In the genomic region with DNA sequence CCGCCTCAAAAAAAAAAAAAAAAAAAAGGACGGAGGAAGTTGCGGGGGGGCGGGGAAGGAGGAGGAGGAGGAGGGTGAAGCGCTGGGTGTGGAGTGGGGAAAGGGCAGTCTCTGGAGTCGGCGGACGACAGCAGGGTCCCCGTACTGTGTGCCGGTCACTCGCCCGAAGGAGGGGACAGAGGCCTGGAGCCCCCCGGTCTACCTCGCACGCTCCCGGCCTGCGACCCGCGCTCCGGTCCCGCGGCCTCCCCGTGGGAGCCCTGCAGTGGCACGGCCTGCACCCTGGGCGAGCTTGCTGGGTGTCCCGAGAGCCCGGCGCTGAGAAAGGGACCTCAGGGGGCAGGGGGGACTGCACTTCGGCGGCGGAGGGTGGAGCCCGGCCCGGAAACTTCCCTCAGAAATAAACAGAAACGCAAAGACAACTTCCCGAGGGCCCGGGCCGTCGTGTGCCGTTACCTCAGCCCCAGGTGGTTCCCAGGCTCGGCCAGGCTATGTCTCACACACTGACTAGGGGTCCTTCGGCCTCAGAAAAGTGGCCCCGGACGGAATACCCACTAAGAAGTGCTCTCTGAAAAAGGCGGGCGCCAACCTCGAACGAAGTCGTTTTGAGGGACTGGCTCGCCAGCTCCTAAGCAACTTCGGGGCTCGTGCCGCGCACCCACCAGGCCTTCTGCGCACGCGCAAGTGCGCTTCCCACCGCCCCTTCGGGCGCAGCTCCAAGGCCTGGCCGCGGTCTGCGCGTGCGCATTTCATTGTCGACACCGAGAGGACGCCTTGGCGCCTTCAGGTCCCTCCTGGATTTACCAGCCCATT, we compare ENCODE assay signal across 9 cellular contexts. TPM values are rescaled to one million over a fixed set of nuclear protein-coding genes. Genes with fewer than 3 reads are reported as not detected.
A peak's percentile ranks its signal among the peaks of the same experiment; 100 is the strongest.
DNase-seq lines count a peak whose midpoint lies in the region; ATAC-seq lines count a peak whose summit lies in the region.
"Had no signal": no experiment of that assay in that cellular context is flagged by ENCODE, and none has a peak within 500 bp of the region (broad histone marks: within the 10 kb centered on the region; RNA-seq: fewer than 3 reads in every experiment).

A gene with protein sequence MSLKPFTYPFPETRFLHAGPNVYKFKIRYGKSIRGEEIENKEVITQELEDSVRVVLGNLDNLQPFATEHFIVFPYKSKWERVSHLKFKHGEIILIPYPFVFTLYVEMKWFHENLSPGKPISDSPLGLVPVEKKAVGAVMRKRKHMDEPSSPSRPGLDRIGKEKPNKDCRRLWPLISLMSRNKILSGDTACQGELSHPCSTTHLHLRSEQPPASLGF (minus strand): TSS at position 688 of the 813 bp plus-strand sequence. CDS start 12,703 bp downstream, outside the sequence.

- POLR2A ChIA-PET in naive thymus-derived CD8-positive, alpha-beta T cell (lab: Charles Lee): interaction anchor here (0.6 to 1.8 kb wide), 12 partner anchors 9 to 1854 kb away, joined by 3 to 10 read pairs (median 4); a partner anchor contains a TSS

- H3K27me3 Mint-ChIP-seq in IgD-negative memory B cell: no peaks in the 10 kb centered on the region
- no peaks in the 10 kb centered on the region for H3K27me3 Mint-ChIP-seq in activated T-cell treated with anti-CD3 and anti-CD28 coated beads, Interleukin-2, amount 50 U/mL, for 24 hours
- H3K27me3 Mint-ChIP-seq in naive thymus-derived CD8-positive, alpha-beta T cell: peaks cover 0 to 4% (median 0%) of the 10 kb centered on the region in 5 donors

- DNase-seq in activated T-cell treated with anti-CD3 and anti-CD28 coated beads, Interleukin-2, amount 50 U/mL, for 24 hours: peak; percentile 90
- DNase-seq in naive thymus-derived CD8-positive, alpha-beta T cell: peak; percentile 73 to 96 (median 87)
- DNase-seq in stimulated activated CD8-positive, alpha-beta memory T cell treated with anti-CD3 and anti-CD28 coated beads, Interleukin-7, amount 100 ng/mL, for 1 hour (ENCODE audit: low read depth in 2 of 2): peak; percentile 58 to 77
- no peak for DNase-seq in NCI-H2196 treated with DMSO at 0.1 percent for 48 hours (lab: John Stamatoyannopoulos, UW; ENCODE audit: unreplicated experiment)

- peaks cover 14 to 22% (median 22%) of the 10 kb centered on the region in 3 donors for H3K4me1 Mint-ChIP-seq in IgD-negative memory B cell
- peaks cover 47% of the 10 kb centered on the region for H3K4me1 Mint-ChIP-seq in activated T-cell treated with anti-CD3 and anti-CD28 coated beads, Interleukin-2, amount 50 U/mL, for 24 hours (ENCODE audit: low read depth)
- peaks cover 0 to 28% (median 10%) of the 10 kb centered on the region in 4 donors for H3K4me1 Mint-ChIP-seq in naive thymus-derived CD8-positive, alpha-beta T cell

- peaks cover 4% of the 10 kb centered on the region for H3K36me3 Mint-ChIP-seq in IgD-negative memory B cell
- peaks cover 1% of the 10 kb centered on the region for H3K36me3 Mint-ChIP-seq in activated T-cell treated with anti-CD3 and anti-CD28 coated beads, Interleukin-2, amount 50 U/mL, for 24 hours (ENCODE audit: low read depth)
- H3K36me3 Mint-ChIP-seq in naive thymus-derived CD8-positive, alpha-beta T cell: no peaks in the 10 kb centered on the region

- peak within 1 kb of the TSS; percentile 76 to 91 (median 90) for H3K4me3 Mint-ChIP-seq in IgD-negative memory B cell
- H3K4me3 Mint-ChIP-seq in activated T-cell treated with anti-CD3 and anti-CD28 coated beads, Interleukin-2, amount 50 U/mL, for 24 hours: peak within 1 kb of the TSS; percentile 66
- H3K4me3 Mint-ChIP-seq in naive thymus-derived CD8-positive, alpha-beta T cell: peak within 1 kb of the TSS; percentile 60 to 81 (median 74)

- ATAC-seq in esophagus mucosa: peak; percentile 23
- peak; percentile 85 to 87 for ATAC-seq in naive thymus-derived CD8-positive, alpha-beta T cell
- no peak for ATAC-seq in GM18867 (IDR thresholded peaks at IDR 0.05; ENCODE audit: unreplicated experiment)
- no peak for ATAC-seq in HG03045 (IDR thresholded peaks at IDR 0.05; ENCODE audit: unreplicated experiment)

- peak within 1 kb of the TSS; percentile 43 to 94 (median 76) for H3K27ac Mint-ChIP-seq in IgD-negative memory B cell
- H3K27ac Mint-ChIP-seq in activated T-cell treated with anti-CD3 and anti-CD28 coated beads, Interleukin-2, amount 50 U/mL, for 24 hours: peak within 1 kb of the TSS; percentile 95
- peak within 1 kb of the TSS in 9 of 10 donors; percentile 66 to 93 (median 83) for H3K27ac Mint-ChIP-seq in naive thymus-derived CD8-positive, alpha-beta T cell

- H3K9me3 Mint-ChIP-seq in IgD-negative memory B cell: no peaks in the 10 kb centered on the region
- no peaks in the 10 kb centered on the region for H3K9me3 Mint-ChIP-seq in activated T-cell treated with anti-CD3 and anti-CD28 coated beads, Interleukin-2, amount 50 U/mL, for 24 hours
- H3K9me3 Mint-ChIP-seq in naive thymus-derived CD8-positive, alpha-beta T cell: no peaks in the 10 kb centered on the region

RNA-seq across cellular contexts. Expression of the gene that starts here (rescaled TPM):
- polyA plus RNA-seq in IgD-negative memory B cell: 0.39 TPM
- not detected for total RNA-seq in esophagus mucosa
- 1 to 10 TPM; 1.9 to 2.4 TPM for total RNA-seq in naive thymus-derived CD8-positive, alpha-beta T cell
- under 1 TPM in 2 of 3 donors, not detected in 1; 0.48 to 0.84 TPM for polyA plus RNA-seq in naive thymus-derived CD8-positive, alpha-beta T cell
- total RNA-seq: T-helper 2 cell treated with Interferon-gamma antibody and Interleukin-4, amounts not matched to agents 100 ng/mL and 5 ng/mL, for 36 hours had no signal

Comparison
In these comparisons a context has a peak if more than half of its experiments do, and no peak if none do; other contexts are left out.
1. Peak in ATAC-seq in esophagus mucosa; RNA of the gene not detected or under 1 TPM.
2. ATAC-seq: peak in naive thymus-derived CD8-positive, alpha-beta T cell (2 of 2); none in GM18867 (single experiment) and HG03045 (single experiment).
3. Peak in every context shown above with its lines, with median percentiles within 50 percentile points of each other: H3K27ac Mint-ChIP-seq and H3K4me3 Mint-ChIP-seq.